8 cellular contexts compared by ENCODE assay signal in the genomic region with DNA sequence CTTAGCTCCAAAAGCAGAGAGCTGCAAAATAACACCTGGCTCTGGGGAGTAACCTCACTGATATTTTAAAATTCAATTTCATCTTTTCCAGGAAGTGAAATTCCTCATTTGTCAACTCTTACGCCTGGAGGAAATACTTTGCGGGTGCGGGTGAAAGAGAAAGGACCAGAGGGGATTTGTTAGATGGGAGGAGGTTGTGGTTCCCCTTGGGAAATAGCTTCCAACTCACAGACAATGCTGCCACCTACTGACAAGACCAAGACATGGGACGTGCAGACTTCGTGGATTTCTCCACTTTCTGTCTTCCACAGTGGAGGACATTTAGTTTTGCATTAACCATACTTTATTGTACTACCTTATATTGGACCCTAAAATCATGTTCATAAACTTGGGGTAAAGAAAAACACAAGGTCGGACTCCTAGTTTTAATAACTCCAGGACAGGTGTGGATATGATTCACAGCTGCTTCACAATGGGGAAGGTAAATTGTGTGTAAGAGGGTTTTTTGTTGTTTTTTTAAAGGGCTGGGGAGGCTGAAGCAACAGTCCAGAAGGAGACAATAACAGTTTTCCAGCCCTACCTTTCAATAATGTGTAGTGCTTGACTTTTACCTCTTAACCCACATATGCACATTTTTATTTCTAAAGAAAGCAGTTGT. TPM values are rescaled to one million over a fixed set of nuclear protein-coding genes. Genes with fewer than 3 reads are reported as not detected.
A peak's percentile ranks its signal among the peaks of the same experiment; 100 is the strongest.
DNase-seq lines count a peak whose midpoint lies in the region; ATAC-seq and TF ChIP-seq lines count a peak whose summit lies in the region.

No MANE protein-coding gene starts in this region.

- H3K36me3 ChIP-seq in neutrophil (no peaks in the 10 kb centered on the region), upper lobe of left lung (peaks cover 0 to 5% (median 0%) of the 10 kb centered on the region in 4 donors)

- H3K27ac ChIP-seq in neutrophil (no peak overlapping the region), upper lobe of left lung (no peak overlapping the region)

- H3K4me1 ChIP-seq in neutrophil (ENCODE audit: control insufficient read depth in 1 of 2, insufficient read depth in 1 of 2, low read depth in 1 of 2, low read length in 1 of 2) (peaks cover 6 to 12% of the 10 kb centered on the region in 2 experiments), upper lobe of left lung (peaks cover 13 to 26% (median 22%) of the 10 kb centered on the region in 4 donors)

- H3K4me3 ChIP-seq in AG10803 (ENCODE audit: low read length) = peak overlapping the region; percentile 33
- no peak overlapping the region for H3K4me3 ChIP-seq in LNCaP clone FGC (ENCODE audit: low read depth, low read length)
- peak overlapping the region; percentile 38 for H3K4me3 ChIP-seq in fibroblast of pulmonary artery (replicated peaks; ENCODE audit: low read depth, low read length)
- H3K4me3 ChIP-seq in neutrophil (ENCODE audit: low read depth in 1 of 2, low read length in 1 of 2) = no peak overlapping the region
- H3K4me3 ChIP-seq in upper lobe of left lung = peak overlapping the region in 2 of 4 donors; percentile 15 to 32

- DNase-seq in AG10803 (ENCODE audit: low read depth) (peak; percentile 91), LNCaP clone FGC (ENCODE audit: low read depth) (no peak), RKO (ENCODE audit: low spot score) (peak; percentile 88), activated T-helper 1 cell treated with Interleukin-2 at 50 U/mL for 16 hours (ENCODE audit: low read depth) (peak; percentile 29), fibroblast of pulmonary artery (ENCODE audit: low read depth) (peak; percentile 94), upper lobe of left lung (peak in 1 of 2 donors; percentile 67)

- TF ChIP-seq EP300 in upper lobe of left lung (IDR thresholded peaks at IDR 0.05) = no peak

- ATAC-seq in GM19438 (IDR thresholded peaks at IDR 0.05; ENCODE audit: low read depth, unreplicated experiment) = peak; percentile 52
- ATAC-seq in upper lobe of left lung (ENCODE audit: low FRiP score in 2 of 2) = peak; percentile 82 to 90

- no peak for TF ChIP-seq POLR2A in upper lobe of left lung (IDR thresholded peaks at IDR 0.05)

- H3K9me3 ChIP-seq in neutrophil (no peaks in the 10 kb centered on the region), upper lobe of left lung (no peaks in the 10 kb centered on the region)

- 6% methylated on average over 6 of the region's 6 CpGs for WGBS in upper lobe of left lung, 2 donors

- H3K27me3 ChIP-seq in neutrophil (no peaks in the 10 kb centered on the region), upper lobe of left lung (no peaks in the 10 kb centered on the region)

- TF ChIP-seq CTCF in AG10803 (conservative IDR thresholded peaks at IDR 0.05; ENCODE audit: low read length) (peak; percentile 97), LNCaP clone FGC (IDR thresholded peaks at IDR 0.05; ENCODE audit: control insufficient read depth, extremely low read depth, insufficient read depth) (peak; percentile 92), fibroblast of pulmonary artery (IDR thresholded peaks at IDR 0.05; ENCODE audit: low read length, missing control alignments) (peak; percentile 92), neutrophil (IDR thresholded peaks at IDR 0.05) (peak; percentile 84), upper lobe of left lung (IDR thresholded peaks at IDR 0.05) (peak; percentile 75 to 89 (median 84))

RNA-seq across cellular contexts. Expression of a gene that starts 10.8 kb away (rescaled TPM):
- total RNA-seq in upper lobe of left lung = 10 to 100 TPM in 4 of 6 donors, 1 to 10 TPM in 2; 8.5 to 22.0 (median 14.4) TPM

RNA-seq across cellular contexts. Expression of a gene that starts 45.5 kb away (rescaled TPM):
- total RNA-seq in upper lobe of left lung = 1 to 10 TPM in 5 of 6 donors, not detected in 1; 5.8 to 9.7 (median 7.0) TPM

Comparison
In these comparisons a context has a peak if more than half of its experiments do, and no peak if none do; other contexts are left out.
1. H3K4me3 ChIP-seq: peak in AG10803 (single experiment) and fibroblast of pulmonary artery (single experiment); none in LNCaP clone FGC (single experiment) and neutrophil (0 of 2).
2. Peak in every context shown above with its lines, with median percentiles within 50 percentile points of each other: CTCF ChIP-seq.